28 cellular contexts compared by ENCODE assay signal in the genomic region with DNA sequence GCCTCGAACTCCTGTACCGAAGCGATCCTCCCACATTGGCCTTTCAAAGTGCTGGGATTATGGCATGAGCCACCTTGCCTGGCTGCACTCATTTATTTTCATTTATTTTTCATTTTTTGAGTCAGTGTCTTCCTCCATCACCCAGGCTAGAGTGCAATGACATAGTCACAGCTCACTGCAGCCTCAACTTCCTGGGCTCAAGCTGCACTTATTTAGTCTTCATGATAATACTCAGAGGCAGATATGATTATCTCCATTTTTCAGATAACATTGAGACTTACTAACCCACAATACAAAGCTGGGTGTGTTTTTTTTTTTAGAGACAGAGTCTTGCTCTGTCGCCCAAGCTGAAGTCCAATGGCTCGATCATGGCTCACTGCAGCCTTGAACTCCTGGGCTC. TPM values are rescaled to one million over a fixed set of nuclear protein-coding genes. Genes with fewer than 3 reads are reported as not detected.
A peak's percentile ranks its signal among the peaks of the same experiment; 100 is the strongest.
DNase-seq lines count a peak whose midpoint lies in the region; ATAC-seq and TF ChIP-seq lines count a peak whose summit lies in the region.
"Had no signal": no experiment of that assay in that cellular context is flagged by ENCODE, and none has a peak within 500 bp of the region (broad histone marks: within the 10 kb centered on the region; RNA-seq: fewer than 3 reads in every experiment).

No MANE protein-coding gene starts in this region.

- 98% methylated on average over 5 of the region's 5 CpGs for WGBS in esophagus muscularis mucosa

- no peaks in the 10 kb centered on the region for H3K9me3 ChIP-seq in esophagus muscularis mucosa
- H3K9me3 ChIP-seq: gastrocnemius medialis, left lung had no signal

- no peaks in the 10 kb centered on the region for H3K27me3 ChIP-seq in esophagus muscularis mucosa
- H3K27me3 ChIP-seq: gastrocnemius medialis, left lung had no signal

- no TSS peak for BruUV-seq in Calu3 (replicated peaks; lab: Mats Ljungman, UMichigan)

- no peak overlapping the region for H3K4me3 Mint-ChIP-seq in Calu3 (ENCODE audit: low read depth, unreplicated experiment)
- no peak overlapping the region for H3K4me3 Mint-ChIP-seq in stimulated activated effector memory CD8-positive, alpha-beta T cell treated with anti-CD3 and anti-CD28 coated beads, Interleukin-12 subunit alpha, Interleukin-12 subunit beta, amount 100 ng/mL, for 72 hours
- H3K4me3 Mint-ChIP-seq: activated naive CD4-positive, alpha-beta T cell treated with anti-CD3 and anti-CD28 coated beads, Interleukin-2, amount 10 ng/mL, durations not matched to agents 7 days and 5 days; activated T-cell treated with anti-CD3 and anti-CD28 coated beads, Interleukin-2, amount 50 U/mL, for 72 hours; CD14-positive monocyte; immature natural killer cell; naive thymus-derived CD4-positive, alpha-beta T cell had no signal

- peak overlapping the region; percentile 95 for H3K27ac Mint-ChIP-seq in Calu3 (ENCODE audit: unreplicated experiment)
- H3K27ac Mint-ChIP-seq in stimulated activated effector memory CD8-positive, alpha-beta T cell treated with anti-CD3 and anti-CD28 coated beads, Interleukin-12 subunit alpha, Interleukin-12 subunit beta, amount 100 ng/mL, for 72 hours: no peak overlapping the region
- H3K27ac Mint-ChIP-seq: activated naive CD4-positive, alpha-beta T cell treated with anti-CD3 and anti-CD28 coated beads, Interleukin-2, amount 10 ng/mL, durations not matched to agents 7 days and 5 days; activated T-cell treated with anti-CD3 and anti-CD28 coated beads, Interleukin-2, amount 50 U/mL, for 72 hours; immature natural killer cell; naive thymus-derived CD4-positive, alpha-beta T cell had no signal

- no peaks in the 10 kb centered on the region for H3K9me3 Mint-ChIP-seq in Calu3 (ENCODE audit: low read depth, unreplicated experiment)
- H3K9me3 Mint-ChIP-seq in stimulated activated effector memory CD8-positive, alpha-beta T cell treated with anti-CD3 and anti-CD28 coated beads, Interleukin-12 subunit alpha, Interleukin-12 subunit beta, amount 100 ng/mL, for 72 hours: no peaks in the 10 kb centered on the region
- H3K9me3 Mint-ChIP-seq: activated naive CD4-positive, alpha-beta T cell treated with anti-CD3 and anti-CD28 coated beads, Interleukin-2, amount 10 ng/mL, durations not matched to agents 7 days and 5 days; activated T-cell treated with anti-CD3 and anti-CD28 coated beads, Interleukin-2, amount 50 U/mL, for 72 hours; CD14-positive monocyte; immature natural killer cell; naive thymus-derived CD4-positive, alpha-beta T cell had no signal

- CTCF ChIA-PET in Calu3 (lab: Charles Lee): interaction anchor here (0.6 to 1.8 kb wide), 2 partner anchors 9 to 12 kb away, joined by 6 to 28 read pairs; a partner anchor contains a TSS

- H3K27ac ChIP-seq in esophagus muscularis mucosa (replicated peaks in 1 of 4): peak overlapping the region in 3 of 4 donors; percentile 30 to 73 (median 42)
- H3K27ac ChIP-seq: coronary artery, gastrocnemius medialis, skin epidermis had no signal

- H3K4me1 Mint-ChIP-seq in Calu3 (ENCODE audit: low read depth, unreplicated experiment): peaks cover 30% of the 10 kb centered on the region
- H3K4me1 Mint-ChIP-seq in stimulated activated effector memory CD8-positive, alpha-beta T cell treated with anti-CD3 and anti-CD28 coated beads, Interleukin-12 subunit alpha, Interleukin-12 subunit beta, amount 100 ng/mL, for 72 hours: peaks cover 12% of the 10 kb centered on the region
- H3K4me1 Mint-ChIP-seq: activated naive CD4-positive, alpha-beta T cell treated with anti-CD3 and anti-CD28 coated beads, Interleukin-2, amount 10 ng/mL, durations not matched to agents 7 days and 5 days; immature natural killer cell had no signal

- no peak for TF ChIP-seq EP300 in esophagus muscularis mucosa (IDR thresholded peaks at IDR 0.05)

- no peak for TF ChIP-seq POLR2A in esophagus muscularis mucosa (IDR thresholded peaks at IDR 0.05; ENCODE audit: low read depth)

- intact Hi-C loops in Calu3 (cut with micrococcal nuclease; ENCODE audit: unreplicated experiment) (no loop called here), esophagus muscularis mucosa (cut with DNase I) (no loop called here)

- no peak overlapping the region for H3K4me3 ChIP-seq in esophagus muscularis mucosa
- H3K4me3 ChIP-seq: coronary artery, gastrocnemius medialis, left lung, skin epidermis had no signal

- H3K36me3 ChIP-seq in esophagus muscularis mucosa: peaks cover 6 to 21% (median 17%) of the 10 kb centered on the region in 4 donors

- no peaks in the 10 kb centered on the region for H3K27me3 Mint-ChIP-seq in Calu3 (ENCODE audit: unreplicated experiment)
- H3K27me3 Mint-ChIP-seq: activated naive CD4-positive, alpha-beta T cell treated with anti-CD3 and anti-CD28 coated beads, Interleukin-2, amount 10 ng/mL, durations not matched to agents 7 days and 5 days; naive thymus-derived CD4-positive, alpha-beta T cell had no signal

- DNase-seq in Calu3: no peak
- DNase-seq in NAMALWA (ENCODE audit: low spot score): peak; percentile 13
- DNase-seq in esophagus muscularis mucosa (ENCODE audit: extremely low spot score): no peak
- DNase-seq in renal cortical epithelial cell (ENCODE audit: low read depth): peak; percentile 32
- DNase-seq in cerebellar nuclear complex (lab: John Stamatoyannopoulos, UW): no peak
- no peak for DNase-seq in activated CD4-positive, alpha-beta T cell treated with anti-CD3 and anti-CD28 coated beads, Interleukin-2, amount 50 U/mL, for 48 hours
- DNase-seq in stimulated activated effector memory CD8-positive, alpha-beta T cell treated with anti-CD3 and anti-CD28 coated beads, Interleukin-12 subunit alpha, Interleukin-12 subunit beta, amount 100 ng/mL, for 72 hours (ENCODE audit: low spot score in 2 of 2): no peak
- DNase-seq in NCI-H1105 treated with DMSO at 0.1 percent for 48 hours (lab: John Stamatoyannopoulos, UW): no peak
- DNase-seq: activated CD4-positive, alpha-beta T cell treated with anti-CD3 and anti-CD28 coated beads for 4 hours; activated naive CD4-positive, alpha-beta T cell treated with anti-CD3 and anti-CD28 coated beads, Interleukin-2, amount 10 ng/mL, durations not matched to agents 7 days and 5 days; activated T-cell treated with anti-CD3 and anti-CD28 coated beads, Interleukin-2, amount 50 U/mL, for 72 hours; effector memory CD4-positive, alpha-beta T cell; gastrocnemius medialis; hippocampal formation; immature natural killer cell; naive thymus-derived CD4-positive, alpha-beta T cell; NCI-H1092 treated with DMSO at 0.1 percent for 48 hours; NCI-H2029; NCI-H526 treated with DMSO at 0.1 percent for 48 hours; occipital lobe; SHP77 treated with DMSO at 0.1 percent for 48 hours; stimulated activated CD4-positive, alpha-beta T cell treated with anti-CD3 and anti-CD28 coated beads, Interleukin-1b, Interleukin-23, amount 100 ng/mL, for 48 hours; stimulated activated CD8-positive, alpha-beta memory T cell treated with anti-CD3 and anti-CD28 coated beads, Interleukin-4, amount 100 ng/mL, for 48 hours had no signal

- peaks cover 11 to 72% (median 58%) of the 10 kb centered on the region in 4 donors for H3K4me1 ChIP-seq in esophagus muscularis mucosa

- ATAC-seq in stimulated activated effector memory CD8-positive, alpha-beta T cell treated with anti-CD3 and anti-CD28 coated beads, Interleukin-12 subunit alpha, Interleukin-12 subunit beta, amount 100 ng/mL, for 72 hours: no peak
- ATAC-seq: gastrocnemius medialis; left lung; naive thymus-derived CD4-positive, alpha-beta T cell; Panc1 had no signal

- H3K36me3 Mint-ChIP-seq in Calu3 (ENCODE audit: insufficient read depth, unreplicated experiment): peaks cover 22% of the 10 kb centered on the region
- H3K36me3 Mint-ChIP-seq in stimulated activated effector memory CD8-positive, alpha-beta T cell treated with anti-CD3 and anti-CD28 coated beads, Interleukin-12 subunit alpha, Interleukin-12 subunit beta, amount 100 ng/mL, for 72 hours: peaks cover 27% of the 10 kb centered on the region

- TF ChIP-seq CTCF in Calu3 (IDR thresholded peaks at IDR 0.05; ENCODE audit: unreplicated experiment) (no peak), esophagus muscularis mucosa (IDR thresholded peaks at IDR 0.05) (no peak)

RNA-seq across cellular contexts. Expression of a gene that starts 10.0 kb away (rescaled TPM):
- total RNA-seq in Calu3 (2022) (79.5 and 85.6 TPM in 2 replicates), esophagus muscularis mucosa (10 to 100 TPM; 35.7 to 90.9 (median 39.8) TPM), renal cortical epithelial cell (150 and 167 TPM in 2 replicates)

RNA-seq across cellular contexts. Expression of a gene that starts 50.7 kb away (rescaled TPM):
- total RNA-seq in Calu3 (2022) (113 and 118 TPM in 2 replicates), esophagus muscularis mucosa (10 to 100 TPM; 53.7 to 83.1 (median 70.8) TPM), renal cortical epithelial cell (10.4 and 39.1 TPM in 2 replicates)

Comparison
In these comparisons a context has a peak if more than half of its experiments do, and no peak if none do; other contexts are left out.
1. DNase-seq: peak in NAMALWA (single experiment) and renal cortical epithelial cell (single experiment); none in Calu3 (single experiment), esophagus muscularis mucosa (single experiment), cerebellar nuclear complex (0 of 2), activated CD4-positive, alpha-beta T cell treated with anti-CD3 and anti-CD28 coated beads, Interleukin-2, amount 50 U/mL, for 48 hours (0 of 2), stimulated activated effector memory CD8-positive, alpha-beta T cell treated with anti-CD3 and anti-CD28 coated beads, Interleukin-12 subunit alpha, Interleukin-12 subunit beta, amount 100 ng/mL, for 72 hours (0 of 2) and NCI-H1105 treated with DMSO at 0.1 percent for 48 hours (single experiment).